ENCODE assay signal across 27 cellular contexts in genomic region chr2:99470957-99471356, GRCh38.
"Had no signal": no experiment of that assay in that cellular context is flagged by ENCODE, and none has a peak within 500 bp of the region (broad histone marks: within the 10 kb centered on the region; RNA-seq: fewer than 3 reads in every experiment).

No MANE protein-coding gene starts in this region.

- DNase-seq: activated B cell treated with CpG ODN at 0.5 μM for 24 hours; activated CD4-positive, alpha-beta T cell treated with anti-CD3 and anti-CD28 coated beads, Interleukin-2, amount 50 U/mL, for 1 hour; activated CD8-positive, alpha-beta T cell treated with anti-CD3 and anti-CD28 coated beads for 36 hours; activated naive CD4-positive, alpha-beta T cell; activated T-cell treated with anti-CD3 and anti-CD28 coated beads, Interleukin-2, amount 50 U/mL, for 48 hours; cerebellar nuclear complex; colonic mucosa; effector CD8-positive, alpha-beta T cell; foreskin melanocyte; heart right ventricle; left ventricle myocardium superior; naive B cell; nephron progenitor cell; ovary; retina; stimulated activated CD4-positive, alpha-beta T cell treated with anti-CD3 and anti-CD28 coated beads, Interleukin-1b, Interleukin-23, amount 100 ng/mL, for 48 hours; stimulated activated CD4-positive, alpha-beta T cell treated with anti-CD3 and anti-CD28 coated beads, Interleukin-4, amount 100 ng/mL, for 4 hours; stimulated activated CD8-positive, alpha-beta memory T cell treated with anti-CD3 and anti-CD28 coated beads, Interleukin-4, amount 100 ng/mL, for 48 hours; stimulated activated naive B cell treated with anti-CD40 and anti-IgM and Interleukin-4, amounts not matched to agents 10 μg/mL and 1 μg/mL and 100 μg/mL, for 72 hours; stomach; SW 1271; T1000; thyroid gland; upper lobe of left lung had no signal

- H3K4me3 ChIP-seq: colonic mucosa, heart right ventricle, ovary, smooth muscle cell, stomach, thyroid gland, upper lobe of left lung, vagina had no signal

- ATAC-seq: activated CD8-positive, alpha-beta T cell treated with anti-CD3 and anti-CD28 coated beads for 36 hours; activated naive CD4-positive, alpha-beta T cell treated with anti-CD3 and anti-CD28 coated beads, Interleukin-2, amount 50 U/mL, for 72 hours; heart right ventricle; left ventricle myocardium superior; stimulated activated naive B cell treated with anti-CD40 and anti-IgM and Interleukin-4, amounts not matched to agents 10 μg/mL and 1 μg/mL and 100 μg/mL, for 72 hours had no signal

- H3K27ac ChIP-seq: colonic mucosa, heart right ventricle, ovary, stomach, thyroid gland, upper lobe of left lung had no signal

- H3K36me3 ChIP-seq: colonic mucosa, heart right ventricle, ovary, stomach, thyroid gland, upper lobe of left lung, vagina had no signal

- H3K27me3 ChIP-seq: colonic mucosa, heart right ventricle, ovary, stomach, thyroid gland, upper lobe of left lung, vagina had no signal

- H3K9me3 ChIP-seq: colonic mucosa, ovary, stomach, thyroid gland, upper lobe of left lung, vagina had no signal
